1 cellular context compared by ENCODE assay signal in the genomic region with DNA sequence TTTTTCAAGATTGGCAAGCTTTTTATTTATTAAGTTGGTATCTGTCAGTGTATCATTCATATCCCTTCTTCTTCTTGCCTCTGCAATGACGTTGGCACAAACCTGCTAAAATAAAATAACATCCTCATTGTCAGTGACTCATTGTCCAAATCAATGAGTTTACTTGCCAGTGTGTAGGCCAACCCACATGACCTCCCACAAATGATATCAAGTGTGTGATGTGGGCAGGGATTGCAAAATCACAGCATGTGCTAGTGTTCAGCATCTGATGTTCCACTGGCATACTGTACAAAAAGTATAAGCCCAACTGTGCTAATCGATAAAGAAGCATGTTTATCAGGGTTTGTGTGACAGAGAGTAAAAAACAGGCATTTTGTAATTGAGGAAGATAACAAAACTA.
TF ChIP-seq lines count a peak whose summit lies in the region.

No MANE protein-coding gene starts in this region.

TF ChIP-seq in IMR-90, 13 proteins besides CTCF, POLR2A, EP300 and RAD21:
- TF ChIP-seq, protein P1, sequence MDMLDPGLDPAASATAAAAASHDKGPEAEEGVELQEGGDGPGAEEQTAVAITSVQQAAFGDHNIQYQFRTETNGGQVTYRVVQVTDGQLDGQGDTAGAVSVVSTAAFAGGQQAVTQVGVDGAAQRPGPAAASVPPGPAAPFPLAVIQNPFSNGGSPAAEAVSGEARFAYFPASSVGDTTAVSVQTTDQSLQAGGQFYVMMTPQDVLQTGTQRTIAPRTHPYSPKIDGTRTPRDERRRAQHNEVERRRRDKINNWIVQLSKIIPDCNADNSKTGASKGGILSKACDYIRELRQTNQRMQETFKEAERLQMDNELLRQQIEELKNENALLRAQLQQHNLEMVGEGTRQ (IDR thresholded peaks at IDR 0.05; ENCODE audit: low read depth, low read length): no peak
- TF ChIP-seq CEBPB (IDR thresholded peaks at IDR 0.05; ENCODE audit: low read depth, low read length): peak; percentile 93
- TF ChIP-seq BHLHE40 (IDR thresholded peaks at IDR 0.05; ENCODE audit: low read depth, low read length): peak; percentile 84
- TF ChIP-seq RCOR1 (IDR thresholded peaks at IDR 0.05; ENCODE audit: insufficient replicate concordance, low read length): no peak
